ENCODE assay signal across 11 cellular contexts in the genomic region with DNA sequence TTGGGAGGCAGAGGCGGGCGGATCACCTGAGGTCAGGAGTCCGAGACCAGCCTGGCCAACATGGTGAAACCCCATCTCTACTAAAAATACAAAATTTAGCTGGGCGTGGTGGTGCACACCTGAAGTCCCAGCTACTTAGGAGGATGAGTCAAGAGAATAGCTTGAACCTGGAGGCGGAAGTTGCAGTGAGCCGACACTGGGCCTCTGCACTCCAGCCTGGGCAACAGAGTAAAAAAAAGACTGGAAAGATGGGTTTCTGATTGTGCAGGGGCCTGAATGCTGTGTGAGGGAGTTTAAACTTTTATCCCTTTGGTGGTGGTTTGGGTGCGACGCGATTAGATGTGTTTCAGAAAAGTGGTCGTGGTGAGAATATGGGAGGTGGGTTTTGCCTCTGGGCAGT. TPM values are rescaled to one million over a fixed set of nuclear protein-coding genes. Genes with fewer than 3 reads are reported as not detected.
DNase-seq lines count a peak whose midpoint lies in the region; ATAC-seq, FAIRE-seq and TF ChIP-seq lines count a peak whose summit lies in the region.
"Had no signal": no experiment of that assay in that cellular context is flagged by ENCODE, and none has a peak within 500 bp of the region (broad histone marks: within the 10 kb centered on the region; RNA-seq: fewer than 3 reads in every experiment).

No MANE protein-coding gene starts in this region.

- peaks cover 0 to 3% (median 0%) of the 10 kb centered on the region in 5 donors for H3K9me3 Mint-ChIP-seq in CD8-positive, alpha-beta memory T cell
- no peaks in the 10 kb centered on the region for H3K9me3 Mint-ChIP-seq in HFFc6
- H3K9me3 Mint-ChIP-seq in astrocyte (ENCODE audit: unreplicated experiment) = no peaks in the 10 kb centered on the region
- H3K9me3 Mint-ChIP-seq in nephron progenitor cell = no peaks in the 10 kb centered on the region

- H3K79me2 ChIP-seq in astrocyte (ENCODE audit: insufficient read depth, low read length) = peaks cover 21% of the 10 kb centered on the region

- H4K20me1 ChIP-seq in astrocyte (ENCODE audit: insufficient read depth, low read length) = peaks cover 41% of the 10 kb centered on the region

- H3K9ac ChIP-seq in astrocyte (ENCODE audit: low read length) = no peak overlapping the region

- H3K4me3 Mint-ChIP-seq in CD8-positive, alpha-beta memory T cell = peak overlapping the region; percentile 88 to 97 (median 90)
- H3K4me3 Mint-ChIP-seq in HFFc6 (peak overlapping the region; percentile 90; the same call in 1 of the 2 replicates), astrocyte (ENCODE audit: unreplicated experiment) (peak overlapping the region; percentile 84), nephron progenitor cell (peak overlapping the region; percentile 83)

- H3K27me3 Mint-ChIP-seq in CD8-positive, alpha-beta memory T cell = peaks cover 0 to 1% of the 10 kb centered on the region in 2 donors
- H3K27me3 Mint-ChIP-seq in HFFc6 (ENCODE audit: insufficient read depth) (no peaks in the 10 kb centered on the region; the same call in 1 of the 2 replicates), astrocyte (ENCODE audit: low read depth, unreplicated experiment) (no peaks in the 10 kb centered on the region), nephron progenitor cell (ENCODE audit: low read depth, poor library complexity) (peaks cover 3% of the 10 kb centered on the region)

- no peak for ATAC-seq in gastrocnemius medialis
- no peak for ATAC-seq in HG02610 (IDR thresholded peaks at IDR 0.05; ENCODE audit: unreplicated experiment)
- no peak for ATAC-seq in HG03139 (IDR thresholded peaks at IDR 0.05; ENCODE audit: unreplicated experiment)
- no peak for ATAC-seq in GM19328 (IDR thresholded peaks at IDR 0.05; ENCODE audit: unreplicated experiment)

- H2AFZ ChIP-seq in astrocyte (ENCODE audit: low read depth, low read length) = no peak overlapping the region

- peaks cover 0 to 16% (median 7%) of the 10 kb centered on the region in 3 donors for H3K36me3 Mint-ChIP-seq in CD8-positive, alpha-beta memory T cell
- H3K36me3 Mint-ChIP-seq in HFFc6 (ENCODE audit: low read depth) (peaks cover 5% of the 10 kb centered on the region; the same call in 1 of the 2 replicates), astrocyte (ENCODE audit: low read depth, unreplicated experiment) (no peaks in the 10 kb centered on the region), nephron progenitor cell (ENCODE audit: low read depth) (peaks cover 4% of the 10 kb centered on the region)

- in situ Hi-C loops in gastrocnemius medialis (cut with MboI; ENCODE audit: low sequenced_read_pairs in 4 of 4) = no loop called here

- no peaks in the 10 kb centered on the region for H3K9me3 ChIP-seq in CD8-positive, alpha-beta memory T cell (ENCODE audit: low read length)
- H3K9me3 ChIP-seq in astrocyte (ENCODE audit: insufficient read depth, low read depth, low read length) (no peaks in the 10 kb centered on the region), gastrocnemius medialis (no peaks in the 10 kb centered on the region)

- POLR2A ChIA-PET in CD8-positive, alpha-beta memory T cell (lab: Charles Lee) = interaction anchor here (1.4 to 2.7 kb wide), 3 partner anchors 13 to 51 kb away, joined by 6 to 20 read pairs (median 7); a partner anchor contains a TSS

- H3K27ac ChIP-seq in CD8-positive, alpha-beta memory T cell (ENCODE audit: low read depth, low read length) = peak overlapping the region; percentile 85
- H3K27ac ChIP-seq in astrocyte (ENCODE audit: low read depth, low read length) = no peak overlapping the region
- no peak overlapping the region for H3K27ac ChIP-seq in gastrocnemius medialis

- no peak overlapping the region for H3K4me2 ChIP-seq in astrocyte (ENCODE audit: low read length)

- peak overlapping the region; percentile 87 to 99 (median 94) for H3K27ac Mint-ChIP-seq in CD8-positive, alpha-beta memory T cell
- H3K27ac Mint-ChIP-seq in HFFc6 (no peak overlapping the region), astrocyte (ENCODE audit: unreplicated experiment) (no peak overlapping the region), nephron progenitor cell (no peak overlapping the region)

- no peak for FAIRE-seq in astrocyte (lab: Jason Lieb, UNC)
- FAIRE-seq: D721Med had no signal

- CTCF ChIA-PET in CD8-positive, alpha-beta memory T cell (lab: Charles Lee) = interaction anchor here (1.2 to 1.8 kb wide), 5 partner anchors 20 to 826 kb away, joined by 3 to 8 read pairs (median 3); a partner anchor contains a TSS

- H3K4me1 Mint-ChIP-seq in CD8-positive, alpha-beta memory T cell = peaks cover 58 to 68% (median 68%) of the 10 kb centered on the region in 3 donors
- H3K4me1 Mint-ChIP-seq in HFFc6 (ENCODE audit: low read depth) (peaks cover 31% of the 10 kb centered on the region), astrocyte (ENCODE audit: low read depth, unreplicated experiment) (peaks cover 30% of the 10 kb centered on the region), nephron progenitor cell (peaks cover 67% of the 10 kb centered on the region)

- TF ChIP-seq POLR2A in gastrocnemius medialis (IDR thresholded peaks at IDR 0.05) = no peak

- H3K27me3 ChIP-seq in CD8-positive, alpha-beta memory T cell (ENCODE audit: insufficient read depth, low read length, poor library complexity, severe bottlenecking) = no peaks in the 10 kb centered on the region
- H3K27me3 ChIP-seq in astrocyte (ENCODE audit: insufficient read depth, low read length) (no peaks in the 10 kb centered on the region), gastrocnemius medialis (no peaks in the 10 kb centered on the region)

- H3K4me3 ChIP-seq in CD8-positive, alpha-beta memory T cell (ENCODE audit: low read length) = peak overlapping the region; percentile 77
- H3K4me3 ChIP-seq in astrocyte (ENCODE audit: insufficient read depth, low read depth, low read length) (no peak overlapping the region), gastrocnemius medialis (no peak overlapping the region)

- no peaks in the 10 kb centered on the region for H3K36me3 ChIP-seq in CD8-positive, alpha-beta memory T cell (ENCODE audit: insufficient read depth, low read length)
- H3K36me3 ChIP-seq in astrocyte (ENCODE audit: insufficient read depth, low read length) (no peaks in the 10 kb centered on the region), gastrocnemius medialis (no peaks in the 10 kb centered on the region)

- H3K4me1 ChIP-seq in CD8-positive, alpha-beta memory T cell (ENCODE audit: insufficient read depth, low read length) = peaks cover 43% of the 10 kb centered on the region
- H3K4me1 ChIP-seq in astrocyte (ENCODE audit: insufficient read depth, low read length) (peaks cover 14% of the 10 kb centered on the region), gastrocnemius medialis (peaks cover 15 to 20% of the 10 kb centered on the region in 2 donors)

- TF ChIP-seq CTCF in HFFc6 (IDR thresholded peaks at IDR 0.05) = no peak
- TF ChIP-seq CTCF in astrocyte (IDR thresholded peaks at IDR 0.05; ENCODE audit: insufficient read depth, low read depth, low read length) = no peak
- no peak for TF ChIP-seq CTCF in nephron progenitor cell (IDR thresholded peaks at IDR 0.05)
- no peak for TF ChIP-seq CTCF in gastrocnemius medialis (IDR thresholded peaks at IDR 0.05 in 4 of 5, conservative IDR thresholded peaks at IDR 0.05 in 1 of 5)

- intact Hi-C loops in gastrocnemius medialis (cut with DNase I; ENCODE audit: low total_unique reads) = no loop called here

- DNase-seq in CD8-positive, alpha-beta memory T cell = no peak
- no peak for DNase-seq in HFFc6
- no peak for DNase-seq in astrocyte (ENCODE audit: low read depth)
- no peak for DNase-seq in nephron progenitor cell
- DNase-seq in gastrocnemius medialis = no peak
- DNase-seq: head of caudate nucleus, NCI-H1048 had no signal

RNA-seq across cellular contexts. Expression of a gene that starts 1.8 kb away (rescaled TPM):
- total RNA-seq in CD8-positive, alpha-beta memory T cell = 1 to 10 TPM; 7.7 to 8.3 TPM
- polyA plus RNA-seq in CD8-positive, alpha-beta memory T cell = 63.0 TPM
- total RNA-seq in HFFc6 (2021; fragmentation: NEBNext Ultra II Directional; extraction: Animal tissue kit (Norgen Biotek cat#: 25700)) = 10 to 100 TPM; 25.7 to 31.4 (median 27.2) TPM
- total RNA-seq in astrocyte = 18.5 and 22.0 TPM in 2 replicates
- total RNA-seq in gastrocnemius medialis = 10 to 100 TPM in 2 of 4 donors, 1 to 10 TPM in 2; 5.5 to 13.1 (median 10.1) TPM

RNA-seq across cellular contexts. Expression of a gene that starts 50.6 kb away (rescaled TPM):
- 100 to 1,000 TPM; 284 to 293 TPM for total RNA-seq in CD8-positive, alpha-beta memory T cell
- polyA plus RNA-seq in CD8-positive, alpha-beta memory T cell = 129 TPM
- 100 to 1,000 TPM; 175 to 207 (median 180) TPM for total RNA-seq in HFFc6 (2021; fragmentation: NEBNext Ultra II Directional; extraction: Animal tissue kit (Norgen Biotek cat#: 25700))
- total RNA-seq in astrocyte (198 and 213 TPM in 2 replicates), gastrocnemius medialis (100 to 1,000 TPM; 105 to 207 (median 195) TPM)

Comparison
In these comparisons a context has a peak if more than half of its experiments do, and no peak if none do; other contexts are left out.
1. H3K27ac Mint-ChIP-seq: peak in CD8-positive, alpha-beta memory T cell (8 of 8); none in HFFc6 (single experiment), astrocyte (single experiment) and nephron progenitor cell (single experiment).
2. Peak in every context shown above with its lines, with median percentiles within 50 percentile points of each other: H3K4me3 Mint-ChIP-seq.